ENCODE assay signal across 9 cellular contexts in genomic region chr7:118080947-118081346, GRCh38.
DNase-seq lines count a peak whose midpoint lies in the region; ATAC-seq and TF ChIP-seq lines count a peak whose summit lies in the region.
"Had no signal": no experiment of that assay in that cellular context is flagged by ENCODE, and none has a peak within 500 bp of the region (broad histone marks: within the 10 kb centered on the region; RNA-seq: fewer than 3 reads in every experiment).

No MANE protein-coding gene starts in this region.

- TF ChIP-seq POLR2A in suprapubic skin (IDR thresholded peaks at IDR 0.05), result no peak

- no peak for TF ChIP-seq CTCF in suprapubic skin (IDR thresholded peaks at IDR 0.05)

- H3K4me1 ChIP-seq in suprapubic skin, result peaks cover 24% of the 10 kb centered on the region

- DNase-seq in activated effector memory CD4-positive, alpha-beta T cell treated with anti-CD3 and anti-CD28 coated beads, Interleukin-2, amount 50 U/mL, for 16 hours, result peak; percentile 74
- no peak for DNase-seq in activated effector memory CD4-positive, alpha-beta T cell treated with Interleukin-2 at 50 U/mL for 16 hours
- DNase-seq in T1000 (lab: John Stamatoyannopoulos, UW), result peak; percentile 3
- peak; percentile 10 for DNase-seq in fibroblast of the conjunctiva (ENCODE audit: low read depth)
- DNase-seq in suprapubic skin (ENCODE audit: low spot score in 2 of 2), result no peak
- no peak for DNase-seq in amygdala (lab: John Stamatoyannopoulos, UW)
- no peak for DNase-seq in NCI-H526 treated with DMSO at 0.1 percent for 48 hours (lab: John Stamatoyannopoulos, UW)

- H3K27ac ChIP-seq in suprapubic skin, result peak overlapping the region; percentile 34
- H3K27ac ChIP-seq: C4-2B had no signal

- H3K9me3 ChIP-seq in suprapubic skin, result no peaks in the 10 kb centered on the region

- no peaks in the 10 kb centered on the region for H3K27me3 ChIP-seq in suprapubic skin

- H3K36me3 ChIP-seq in suprapubic skin, result no peaks in the 10 kb centered on the region

- peak; percentile 97 for ATAC-seq in HG03095 (IDR thresholded peaks at IDR 0.05; ENCODE audit: unreplicated experiment)

- TF ChIP-seq EP300 in suprapubic skin (IDR thresholded peaks at IDR 0.05), result no peak

- H3K4me3 ChIP-seq in suprapubic skin, result no peak overlapping the region

- 25% methylated on average over 3 of the region's 3 CpGs for WGBS in suprapubic skin

Comparison
In these comparisons a context has a peak if more than half of its experiments do, and no peak if none do; other contexts are left out.
1. DNase-seq: peak in activated effector memory CD4-positive, alpha-beta T cell treated with anti-CD3 and anti-CD28 coated beads, Interleukin-2, amount 50 U/mL, for 16 hours (single experiment), T1000 (single experiment) and fibroblast of the conjunctiva (single experiment); none in activated effector memory CD4-positive, alpha-beta T cell treated with Interleukin-2 at 50 U/mL for 16 hours (single experiment), suprapubic skin (0 of 2), amygdala (0 of 56) and NCI-H526 treated with DMSO at 0.1 percent for 48 hours (single experiment).